In the genomic region with DNA sequence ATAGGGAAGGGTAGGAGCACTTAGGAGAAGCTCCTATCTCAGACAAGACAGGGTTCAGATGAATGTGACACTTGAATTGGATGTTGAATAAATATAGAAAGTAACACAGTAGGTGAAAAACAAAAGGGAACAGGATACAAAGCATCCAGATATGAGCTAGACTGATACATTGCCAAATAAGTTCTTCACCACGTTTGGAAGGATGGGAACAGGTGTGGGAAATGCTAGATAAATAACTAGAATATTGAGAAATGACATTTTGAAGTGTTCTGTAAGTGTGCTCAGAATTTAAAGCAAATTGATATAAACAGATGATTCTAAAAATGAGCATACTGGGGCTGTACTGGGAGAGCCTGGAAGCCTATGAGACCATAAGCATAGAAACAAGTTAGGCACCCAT, we compare ENCODE assay signal across 9 cellular contexts.
"Had no signal": no experiment of that assay in that cellular context is flagged by ENCODE, and none has a peak within 500 bp of the region (broad histone marks: within the 10 kb centered on the region; RNA-seq: fewer than 3 reads in every experiment).

No MANE protein-coding gene starts in this region.

- H3K9me3 ChIP-seq: HAP-1 had no signal

- H3K4me1 ChIP-seq: HAP-1 had no signal

- H3K9ac ChIP-seq: GM23248 had no signal

- H3K27ac ChIP-seq: GM23248 had no signal

- H3K4me3 ChIP-seq: GM23248, GM23338, HAP-1 had no signal

- ATAC-seq: GM23338, HCT116 had no signal

- H3K4me2 ChIP-seq: GM23338 had no signal

- H2AFZ ChIP-seq: GM23248, GM23338 had no signal

- DNase-seq: GM23248, GOT3, H7, H9, HCEC 1CT, HFFc6 had no signal

- H3K36me3 ChIP-seq: HAP-1 had no signal
